ENCODE assay signal across 10 cellular contexts in genomic region chr1:151512801-151513625, GRCh38. TPM values are rescaled to one million over a fixed set of nuclear protein-coding genes. Genes with fewer than 3 reads are reported as not detected.
DNase-seq lines count a peak whose midpoint lies in the region; ATAC-seq, FAIRE-seq and TF ChIP-seq lines count a peak whose summit lies in the region.
"Had no signal": no experiment of that assay in that cellular context is flagged by ENCODE, and none has a peak within 500 bp of the region (broad histone marks: within the 10 kb centered on the region; RNA-seq: fewer than 3 reads in every experiment).

No MANE protein-coding gene starts in this region.

- no peaks in the 10 kb centered on the region for H3K9me3 Mint-ChIP-seq in activated naive CD8-positive, alpha-beta T cell treated with anti-CD3 and anti-CD28 coated beads, Interleukin-2, amount 10 ng/mL, durations not matched to agents 7 days and 5 days
- no peaks in the 10 kb centered on the region for H3K9me3 Mint-ChIP-seq in activated naive CD8-positive, alpha-beta T cell treated with anti-CD3 and anti-CD28 coated beads, Interleukin-2, amount 50 U/mL, for 24 hours
- peaks cover 2% of the 10 kb centered on the region for H3K9me3 Mint-ChIP-seq in astrocyte (ENCODE audit: unreplicated experiment)

- peaks cover 14% of the 10 kb centered on the region for H3K27me3 Mint-ChIP-seq in activated naive CD8-positive, alpha-beta T cell treated with anti-CD3 and anti-CD28 coated beads, Interleukin-2, amount 10 ng/mL, durations not matched to agents 7 days and 5 days
- peaks cover 4% of the 10 kb centered on the region for H3K27me3 Mint-ChIP-seq in activated naive CD8-positive, alpha-beta T cell treated with anti-CD3 and anti-CD28 coated beads, Interleukin-2, amount 50 U/mL, for 24 hours
- no peaks in the 10 kb centered on the region for H3K27me3 Mint-ChIP-seq in astrocyte (ENCODE audit: low read depth, unreplicated experiment)

- TF ChIP-seq CTCF in astrocyte (IDR thresholded peaks at IDR 0.05; ENCODE audit: insufficient read depth, low read depth, low read length) (no peak), HepG2 (CRISPR knock-in tag; IDR thresholded peaks at IDR 0.05) (no peak)

- peaks cover 20% of the 10 kb centered on the region for H3K4me1 Mint-ChIP-seq in activated naive CD8-positive, alpha-beta T cell treated with anti-CD3 and anti-CD28 coated beads, Interleukin-2, amount 10 ng/mL, durations not matched to agents 7 days and 5 days
- peaks cover 29% of the 10 kb centered on the region for H3K4me1 Mint-ChIP-seq in activated naive CD8-positive, alpha-beta T cell treated with anti-CD3 and anti-CD28 coated beads, Interleukin-2, amount 50 U/mL, for 24 hours
- H3K4me1 Mint-ChIP-seq in astrocyte (ENCODE audit: low read depth, unreplicated experiment): peaks cover 26% of the 10 kb centered on the region

- in situ Hi-C loops in HepG2 (cut with HindIII; ENCODE audit: extremely low pct_ligation_motif_present, low pct_unique_long_range_greater_than_20kb): no loop called here
- in situ Hi-C loops in ACHN (cut with HindIII; ENCODE audit: low pct_ligation_motif_present, low pct_unique_long_range_greater_than_20kb, low sequenced_read_pairs): no loop called here

- TF ChIP-seq POLR2A in HepG2 (IDR thresholded peaks at IDR 0.05; ENCODE audit: insufficient read depth in 1 of 2, low read depth in 2 of 2, low read length in 2 of 2): no peak

- H3K27ac Mint-ChIP-seq in activated naive CD8-positive, alpha-beta T cell treated with anti-CD3 and anti-CD28 coated beads, Interleukin-2, amount 10 ng/mL, durations not matched to agents 7 days and 5 days: no peak overlapping the region
- no peak overlapping the region for H3K27ac Mint-ChIP-seq in activated naive CD8-positive, alpha-beta T cell treated with anti-CD3 and anti-CD28 coated beads, Interleukin-2, amount 50 U/mL, for 24 hours
- peak overlapping the region; percentile 86 for H3K27ac Mint-ChIP-seq in astrocyte (ENCODE audit: unreplicated experiment)

- BruUV-seq in HepG2 (replicated peaks; lab: Mats Ljungman, UMichigan): no TSS peak

- H3K4me1 ChIP-seq in astrocyte (ENCODE audit: insufficient read depth, low read length) (peaks cover 19% of the 10 kb centered on the region), HepG2 (ENCODE audit: insufficient read depth, low read length) (peaks cover 71% of the 10 kb centered on the region), SJCRH30 (peaks cover 11% of the 10 kb centered on the region)

- CTCF ChIA-PET in HepG2 (lab: Yijun Ruan, JAX; ENCODE audit: low intra/inter-chr PET ratio, low total read pairs): no interaction called here

- H4K20me1 ChIP-seq in astrocyte (ENCODE audit: insufficient read depth, low read length): no peaks in the 10 kb centered on the region
- no peaks in the 10 kb centered on the region for H4K20me1 ChIP-seq in HepG2 (ENCODE audit: insufficient read depth, low read length)

- H3K4me3 ChIP-seq in astrocyte (ENCODE audit: insufficient read depth, low read depth, low read length): no peak overlapping the region
- peak overlapping the region in 2 of 3 experiments; percentile 71 to 80; a peak in 4 of 6 replicates for H3K4me3 ChIP-seq in HepG2 (replicated peaks in 1 of 3; ENCODE audit: insufficient read depth in 1 of 3, low read depth in 2 of 3, low read length in 3 of 3)
- H3K4me3 ChIP-seq in SJCRH30: no peak overlapping the region

- DNase-seq in activated naive CD8-positive, alpha-beta T cell treated with anti-CD3 and anti-CD28 coated beads, Interleukin-2, amount 10 ng/mL, durations not matched to agents 7 days and 5 days: no peak
- no peak for DNase-seq in activated naive CD8-positive, alpha-beta T cell treated with anti-CD3 and anti-CD28 coated beads, Interleukin-2, amount 50 U/mL, for 24 hours
- DNase-seq in astrocyte (ENCODE audit: low read depth): no peak
- DNase-seq in HepG2 (ENCODE audit: low spot score): no peak
- no peak for DNase-seq in ACHN
- DNase-seq in SJCRH30: no peak
- DNase-seq in activated effector memory CD4-positive, alpha-beta T cell treated with Interleukin-2 at 50 U/mL for 16 hours: no peak
- DNase-seq: hippocampal formation, NCI-H446 had no signal

- H2AFZ ChIP-seq in astrocyte (ENCODE audit: low read depth, low read length) (no peak overlapping the region), HepG2 (ENCODE audit: low read length) (no peak overlapping the region)

- TF ChIP-seq EP300 in HepG2 (IDR thresholded peaks at IDR 0.05; ENCODE audit: low read depth in 2 of 2, low read length in 2 of 2): no peak
- TF ChIP-seq EP300 in HepG2 (CRISPR knock-in tag; IDR thresholded peaks at IDR 0.05; ENCODE audit: borderline replicate concordance): no peak

- FAIRE-seq in astrocyte (lab: Jason Lieb, UNC) (no peak), HepG2 (lab: Jason Lieb, UNC) (no peak)

- ATAC-seq in activated naive CD8-positive, alpha-beta T cell treated with anti-CD3 and anti-CD28 coated beads, Interleukin-2, amount 10 ng/mL, durations not matched to agents 7 days and 5 days (ENCODE audit: low read depth): no peak
- no peak for ATAC-seq in activated naive CD8-positive, alpha-beta T cell treated with anti-CD3 and anti-CD28 coated beads, Interleukin-2, amount 50 U/mL, for 24 hours
- ATAC-seq in HepG2 (peak; percentile 12; the same call in 2 of the 3 replicates), GM19467 (IDR thresholded peaks at IDR 0.05; ENCODE audit: unreplicated experiment) (no peak)

- WGBS in HepG2 (ENCODE audit: low lambda C conversion rate): 2% methylated on average over 6 of the region's 8 CpGs

- H3K27me3 ChIP-seq in astrocyte (ENCODE audit: insufficient read depth, low read length) (peaks cover 9% of the 10 kb centered on the region), HepG2 (ENCODE audit: control insufficient read depth in 1 of 2, insufficient read depth in 2 of 2, low read length in 2 of 2) (peaks cover 0 to 16% of the 10 kb centered on the region in 2 experiments; a peak in 2 of 5 replicates), SJCRH30 (no peaks in the 10 kb centered on the region)

- H3K27ac ChIP-seq in astrocyte (ENCODE audit: low read depth, low read length) (no peak overlapping the region), HepG2 (ENCODE audit: extremely low read length, insufficient read depth, low read length) (peak overlapping the region; percentile 58), SJCRH30 (no peak overlapping the region)

- peak overlapping the region; percentile 40 for H3K4me3 Mint-ChIP-seq in activated naive CD8-positive, alpha-beta T cell treated with anti-CD3 and anti-CD28 coated beads, Interleukin-2, amount 10 ng/mL, durations not matched to agents 7 days and 5 days
- no peak overlapping the region for H3K4me3 Mint-ChIP-seq in activated naive CD8-positive, alpha-beta T cell treated with anti-CD3 and anti-CD28 coated beads, Interleukin-2, amount 50 U/mL, for 24 hours
- peak overlapping the region; percentile 76 for H3K4me3 Mint-ChIP-seq in astrocyte (ENCODE audit: unreplicated experiment)

- H3K4me2 ChIP-seq in astrocyte (ENCODE audit: low read length) (no peak overlapping the region), HepG2 (ENCODE audit: low read depth, low read length) (peak overlapping the region; percentile 91)

- POLR2A ChIA-PET in activated naive CD8-positive, alpha-beta T cell treated with anti-CD3 and anti-CD28 coated beads, Interleukin-2, amount 10 ng/mL, durations not matched to agents 7 days and 5 days (lab: Charles Lee): no interaction called here
- POLR2A ChIA-PET in HepG2 (lab: Yijun Ruan, JAX): interaction anchor here (2.4 kb wide), 1 partner anchor 27 kb away, joined by 11 read pairs; no protein-coding TSS in a partner anchor

- H3K36me3 ChIP-seq in astrocyte (ENCODE audit: insufficient read depth, low read length) (no peaks in the 10 kb centered on the region), HepG2 (replicated peaks in 1 of 2; ENCODE audit: control insufficient read depth in 1 of 2, insufficient read depth in 2 of 2, low read length in 2 of 2) (no peaks in the 10 kb centered on the region), SJCRH30 (no peaks in the 10 kb centered on the region)

- H3K79me2 ChIP-seq in astrocyte (ENCODE audit: insufficient read depth, low read length): no peaks in the 10 kb centered on the region
- H3K79me2 ChIP-seq in HepG2 (ENCODE audit: insufficient read depth, low read length): no peaks in the 10 kb centered on the region

- TF ChIP-seq RAD21 in HepG2 (CRISPR knock-in tag; IDR thresholded peaks at IDR 0.05): no peak

- intact Hi-C loops in HepG2 (cut with micrococcal nuclease; ENCODE audit: unreplicated experiment): no loop called here

- no peaks in the 10 kb centered on the region for H3K36me3 Mint-ChIP-seq in activated naive CD8-positive, alpha-beta T cell treated with anti-CD3 and anti-CD28 coated beads, Interleukin-2, amount 10 ng/mL, durations not matched to agents 7 days and 5 days
- H3K36me3 Mint-ChIP-seq in activated naive CD8-positive, alpha-beta T cell treated with anti-CD3 and anti-CD28 coated beads, Interleukin-2, amount 50 U/mL, for 24 hours (ENCODE audit: low read depth): no peaks in the 10 kb centered on the region
- no peaks in the 10 kb centered on the region for H3K36me3 Mint-ChIP-seq in astrocyte (ENCODE audit: low read depth, unreplicated experiment)

- H3K9ac ChIP-seq in astrocyte (ENCODE audit: low read length) (no peak overlapping the region), HepG2 (ENCODE audit: insufficient read depth, low read depth, low read length) (peak overlapping the region; percentile 14; the same call in 1 of the 2 replicates)

- H3K9me3 ChIP-seq in astrocyte (ENCODE audit: insufficient read depth, low read depth, low read length): no peaks in the 10 kb centered on the region
- H3K9me3 ChIP-seq in HepG2 (ENCODE audit: low read length): no peaks in the 10 kb centered on the region
- no peaks in the 10 kb centered on the region for H3K9me3 ChIP-seq in SJCRH30 (replicated peaks)

RNA-seq across cellular contexts. Expression of gene CGN, which starts 1.8 kb away (rescaled TPM):
- total RNA-seq in activated naive CD8-positive, alpha-beta T cell treated with anti-CD3 and anti-CD28 coated beads, Interleukin-2, amount 10 ng/mL, durations not matched to agents 7 days and 5 days: under 1 TPM; 0.33 to 0.40 TPM
- total RNA-seq in astrocyte (8.8 and 8.9 TPM in 2 replicates), HepG2 (2016; rRNA removed; fragmentation: Illumina TruSeq; extraction: Trizol) (0.24 and 0.75 TPM in 2 replicates)
- 0.20 and 0.88 TPM in 2 replicates for total RNA-seq in HepG2 (2016; cell fraction: cytosol; rRNA removed; fragmentation: Illumina TruSeq; extraction: Trizol; ENCODE audit: low read depth)
- 0.10 and 0.67 TPM in 2 replicates for total RNA-seq in HepG2 (2016; cell fraction: insoluble cytoplasmic fraction; rRNA removed; fragmentation: Illumina TruSeq; extraction: Trizol)
- total RNA-seq in HepG2 (2016; cell fraction: membrane; rRNA removed; fragmentation: Illumina TruSeq; extraction: Trizol): 0.19 and 0.28 TPM in 2 replicates
- 1.3 and 1.6 TPM in 2 replicates for total RNA-seq in HepG2 (2016; cell fraction: nucleus; rRNA removed; fragmentation: Illumina TruSeq; extraction: Trizol)
- 0.81 and 1.1 TPM in 2 replicates for polyA plus RNA-seq in HepG2 (2011; rRNA removed)
- polyA plus RNA-seq in HepG2 (2011; cell fraction: cytosol; rRNA removed): 0.18 and 0.21 TPM in 2 replicates
- polyA plus RNA-seq in HepG2 (2011; cell fraction: nucleus; rRNA removed): 3.8 TPM in 2 replicates
- 1.7 and 3.2 TPM in 2 replicates for polyA plus RNA-seq in HepG2 (2012)
- polyA plus RNA-seq in HepG2 (2016; cell fraction: cytosol; fragmentation: Illumina TruSeq; extraction: Trizol; ENCODE audit: low read depth): 0.03 TPM in 1 of 2 replicates, not detected in the other
- polyA plus RNA-seq in HepG2 (2016; cell fraction: insoluble cytoplasmic fraction; fragmentation: Illumina TruSeq; extraction: Trizol; ENCODE audit: low read depth): 0.27 and 0.43 TPM in 2 replicates
- 0.03 and 0.10 TPM in 2 replicates for polyA plus RNA-seq in HepG2 (2016; cell fraction: membrane; fragmentation: Illumina TruSeq; extraction: Trizol; ENCODE audit: low read depth)
- polyA plus RNA-seq in HepG2 (2016; cell fraction: nucleus; fragmentation: Illumina TruSeq; extraction: Trizol; ENCODE audit: insufficient read depth, low read depth): 2.3 and 2.8 TPM in 2 replicates
- 0.63 and 2.7 TPM in 2 replicates for polyA minus RNA-seq in HepG2 (2011; rRNA and poly(A)+ RNA removed; ENCODE audit: low replicate concordance)
- 0.70 TPM in 1 of 2 replicates, not detected in the other for polyA minus RNA-seq in HepG2 (2011; cell fraction: cytosol; rRNA and poly(A)+ RNA removed)
- polyA minus RNA-seq in HepG2 (2011; cell fraction: nucleus; rRNA and poly(A)+ RNA removed): 2.7 and 3.9 TPM in 2 replicates
- total RNA-seq in SJCRH30 (2014; rRNA removed; shearing (Covaris generic)): 1.2 TPM in 2 replicates

RNA-seq across cellular contexts. Expression of gene TUFT1, which starts 27.1 kb away (rescaled TPM):
- total RNA-seq in activated naive CD8-positive, alpha-beta T cell treated with anti-CD3 and anti-CD28 coated beads, Interleukin-2, amount 10 ng/mL, durations not matched to agents 7 days and 5 days: 1 to 10 TPM; 1.5 TPM
- total RNA-seq in astrocyte: 74.1 and 90.6 TPM in 2 replicates
- total RNA-seq in HepG2 (2016; rRNA removed; fragmentation: Illumina TruSeq; extraction: Trizol): 7.3 and 7.7 TPM in 2 replicates
- total RNA-seq in HepG2 (2016; cell fraction: cytosol; rRNA removed; fragmentation: Illumina TruSeq; extraction: Trizol; ENCODE audit: low read depth): 0.51 and 1.2 TPM in 2 replicates
- 6.6 and 6.9 TPM in 2 replicates for total RNA-seq in HepG2 (2016; cell fraction: insoluble cytoplasmic fraction; rRNA removed; fragmentation: Illumina TruSeq; extraction: Trizol)
- 2.6 and 3.1 TPM in 2 replicates for total RNA-seq in HepG2 (2016; cell fraction: membrane; rRNA removed; fragmentation: Illumina TruSeq; extraction: Trizol)
- 5.0 and 5.2 TPM in 2 replicates for total RNA-seq in HepG2 (2016; cell fraction: nucleus; rRNA removed; fragmentation: Illumina TruSeq; extraction: Trizol)
- 6.4 and 6.7 TPM in 2 replicates for polyA plus RNA-seq in HepG2 (2011; rRNA removed)
- 4.2 and 5.5 TPM in 2 replicates for polyA plus RNA-seq in HepG2 (2011; cell fraction: cytosol; rRNA removed)
- 6.5 and 8.6 TPM in 2 replicates for polyA plus RNA-seq in HepG2 (2011; cell fraction: nucleus; rRNA removed)
- polyA plus RNA-seq in HepG2 (2012): 5.2 and 6.2 TPM in 2 replicates
- 0.33 and 0.35 TPM in 2 replicates for polyA plus RNA-seq in HepG2 (2016; cell fraction: cytosol; fragmentation: Illumina TruSeq; extraction: Trizol; ENCODE audit: low read depth)
- polyA plus RNA-seq in HepG2 (2016; cell fraction: insoluble cytoplasmic fraction; fragmentation: Illumina TruSeq; extraction: Trizol; ENCODE audit: low read depth): 5.0 and 5.6 TPM in 2 replicates
- 1.1 TPM in 2 replicates for polyA plus RNA-seq in HepG2 (2016; cell fraction: membrane; fragmentation: Illumina TruSeq; extraction: Trizol; ENCODE audit: low read depth)
- polyA plus RNA-seq in HepG2 (2016; cell fraction: nucleus; fragmentation: Illumina TruSeq; extraction: Trizol; ENCODE audit: insufficient read depth, low read depth): 7.7 and 10.7 TPM in 2 replicates
- polyA minus RNA-seq in HepG2 (2011; rRNA and poly(A)+ RNA removed; ENCODE audit: low replicate concordance): 6.3 and 18.3 TPM in 2 replicates
- 3.2 and 3.9 TPM in 2 replicates for polyA minus RNA-seq in HepG2 (2011; cell fraction: cytosol; rRNA and poly(A)+ RNA removed)
- polyA minus RNA-seq in HepG2 (2011; cell fraction: nucleus; rRNA and poly(A)+ RNA removed): 6.3 and 7.5 TPM in 2 replicates
- 8.1 and 8.3 TPM in 2 replicates for total RNA-seq in SJCRH30 (2014; rRNA removed; shearing (Covaris generic))

RNA-seq across cellular contexts. Expression of gene POGZ, which starts 53.7 kb away (rescaled TPM):
- total RNA-seq in activated naive CD8-positive, alpha-beta T cell treated with anti-CD3 and anti-CD28 coated beads, Interleukin-2, amount 10 ng/mL, durations not matched to agents 7 days and 5 days: 100 to 1,000 TPM in 1 of 2 experiments, 10 to 100 TPM in 1; 94.8 to 104 TPM
- total RNA-seq in astrocyte (58.8 and 63.9 TPM in 2 replicates), HepG2 (2016; rRNA removed; fragmentation: Illumina TruSeq; extraction: Trizol) (15.3 and 17.1 TPM in 2 replicates)
- 3.4 and 3.9 TPM in 2 replicates for total RNA-seq in HepG2 (2016; cell fraction: cytosol; rRNA removed; fragmentation: Illumina TruSeq; extraction: Trizol; ENCODE audit: low read depth)
- 14.3 and 16.4 TPM in 2 replicates for total RNA-seq in HepG2 (2016; cell fraction: insoluble cytoplasmic fraction; rRNA removed; fragmentation: Illumina TruSeq; extraction: Trizol)
- 7.3 and 9.4 TPM in 2 replicates for total RNA-seq in HepG2 (2016; cell fraction: membrane; rRNA removed; fragmentation: Illumina TruSeq; extraction: Trizol)
- 26.6 and 27.0 TPM in 2 replicates for total RNA-seq in HepG2 (2016; cell fraction: nucleus; rRNA removed; fragmentation: Illumina TruSeq; extraction: Trizol)
- polyA plus RNA-seq in HepG2 (2011; rRNA removed): 45.6 and 46.9 TPM in 2 replicates
- 14.1 and 15.0 TPM in 2 replicates for polyA plus RNA-seq in HepG2 (2011; cell fraction: cytosol; rRNA removed)
- 85.3 and 95.0 TPM in 2 replicates for polyA plus RNA-seq in HepG2 (2011; cell fraction: nucleus; rRNA removed)
- polyA plus RNA-seq in HepG2 (2012): 22.9 and 30.0 TPM in 2 replicates
- 0.70 and 1.2 TPM in 2 replicates for polyA plus RNA-seq in HepG2 (2016; cell fraction: cytosol; fragmentation: Illumina TruSeq; extraction: Trizol; ENCODE audit: low read depth)
- 18.4 and 20.8 TPM in 2 replicates for polyA plus RNA-seq in HepG2 (2016; cell fraction: insoluble cytoplasmic fraction; fragmentation: Illumina TruSeq; extraction: Trizol; ENCODE audit: low read depth)
- 2.7 and 2.9 TPM in 2 replicates for polyA plus RNA-seq in HepG2 (2016; cell fraction: membrane; fragmentation: Illumina TruSeq; extraction: Trizol; ENCODE audit: low read depth)
- polyA plus RNA-seq in HepG2 (2016; cell fraction: nucleus; fragmentation: Illumina TruSeq; extraction: Trizol; ENCODE audit: insufficient read depth, low read depth): 55.5 and 69.5 TPM in 2 replicates
- polyA minus RNA-seq in HepG2 (2011; rRNA and poly(A)+ RNA removed; ENCODE audit: low replicate concordance): 103 and 173 TPM in 2 replicates
- 25.2 and 28.6 TPM in 2 replicates for polyA minus RNA-seq in HepG2 (2011; cell fraction: cytosol; rRNA and poly(A)+ RNA removed)
- polyA minus RNA-seq in HepG2 (2011; cell fraction: nucleus; rRNA and poly(A)+ RNA removed): 80.1 and 101 TPM in 2 replicates
- total RNA-seq in SJCRH30 (2014; rRNA removed; shearing (Covaris generic)): 32.1 and 39.5 TPM in 2 replicates

Comparison
In these comparisons a context has a peak if more than half of its experiments do, and no peak if none do; other contexts are left out.
1. H3K4me3 ChIP-seq: peak in HepG2 (2 of 3); none in astrocyte (single experiment) and SJCRH30 (single experiment).